In genomic region chr4:86977621-86978184, GRCh38 we compare ENCODE assay signal across 1 cellular context.
TF ChIP-seq lines count a peak whose summit lies in the region.

No MANE protein-coding gene starts in this region.

TF ChIP-seq in HepG2, 621 proteins besides CTCF, POLR2A, EP300 and RAD21 (continued from another document and continues in another):
- no peak for TF ChIP-seq KMT2A (CRISPR knock-in tag; IDR thresholded peaks at IDR 0.05)
- TF ChIP-seq ZNF800 (CRISPR knock-in tag; IDR thresholded peaks at IDR 0.05), result no peak
- TF ChIP-seq ZNF619 (CRISPR knock-in tag; IDR thresholded peaks at IDR 0.05), result no peak
- TF ChIP-seq ZNF644 (CRISPR knock-in tag; IDR thresholded peaks at IDR 0.05; ENCODE audit: low read depth), result peak; percentile 60; the same call in 1 of the 2 replicates
- no peak for TF ChIP-seq AGO2 (optimal IDR thresholded peaks at IDR 0.05; ENCODE audit: low read depth, low read length)
- TF ChIP-seq AHDC1 (CRISPR knock-in tag; IDR thresholded peaks at IDR 0.05; ENCODE audit: borderline replicate concordance), result peak; percentile 96
- TF ChIP-seq NCOA2 (CRISPR knock-in tag; IDR thresholded peaks at IDR 0.05), result peak; percentile 43
- peak; percentile 60; the same call in 1 of the 2 replicates for TF ChIP-seq ZNF12 (CRISPR knock-in tag; IDR thresholded peaks at IDR 0.05)
- peak; percentile 94 for TF ChIP-seq POGZ (CRISPR knock-in tag; IDR thresholded peaks at IDR 0.05)
- peak; percentile 70; the same call in 1 of the 2 replicates for TF ChIP-seq ZMYM4 (CRISPR knock-in tag; IDR thresholded peaks at IDR 0.05)
- no peak for TF ChIP-seq SRSF4 (IDR thresholded peaks at IDR 0.05; ENCODE audit: low read depth, low read length, poor library complexity, severe bottlenecking)
- peak; percentile 51; the same call in 1 of the 2 replicates for TF ChIP-seq RARA (CRISPR knock-in tag; IDR thresholded peaks at IDR 0.05)
- peak; percentile 78; the same call in 1 of the 2 replicates for TF ChIP-seq TBX2 (CRISPR knock-in tag; IDR thresholded peaks at IDR 0.05; ENCODE audit: borderline replicate concordance)
- TF ChIP-seq FOXK1 (CRISPR knock-in tag; IDR thresholded peaks at IDR 0.05; ENCODE audit: borderline replicate concordance, low read depth), result peak; percentile 61; the same call in 1 of the 2 replicates
- TF ChIP-seq ERF (CRISPR knock-in tag; IDR thresholded peaks at IDR 0.05), result peak; percentile 48; the same call in 1 of the 2 replicates
- peak; percentile 97 for TF ChIP-seq GATAD2A (CRISPR knock-in tag; IDR thresholded peaks at IDR 0.05)
- TF ChIP-seq ARID5B (CRISPR knock-in tag; IDR thresholded peaks at IDR 0.05), result peak; percentile 92
- TF ChIP-seq SOX6 (IDR thresholded peaks at IDR 0.05), result no peak
- peak; percentile 87 for TF ChIP-seq SOX6 (CRISPR knock-in tag; IDR thresholded peaks at IDR 0.05)
- TF ChIP-seq SMC3 (IDR thresholded peaks at IDR 0.05; ENCODE audit: low read length), result no peak
- TF ChIP-seq ZNF605 (CRISPR knock-in tag; IDR thresholded peaks at IDR 0.05), result peak; percentile 74; the same call in 1 of the 2 replicates
- peak; percentile 60 for TF ChIP-seq TEAD3 (CRISPR knock-in tag; optimal IDR thresholded peaks at IDR 0.05; ENCODE audit: borderline replicate concordance)
- no peak for TF ChIP-seq PHF20 (CRISPR knock-in tag; IDR thresholded peaks at IDR 0.05)
- peak; percentile 72; the same call in 1 of the 2 replicates for TF ChIP-seq POGK (CRISPR knock-in tag; conservative IDR thresholded peaks at IDR 0.05)
- peak; percentile 88 for TF ChIP-seq SAP130 (CRISPR knock-in tag; IDR thresholded peaks at IDR 0.05; ENCODE audit: low read depth)
- peak; percentile 72; the same call in 1 of the 2 replicates for TF ChIP-seq IRF2 (CRISPR knock-in tag; IDR thresholded peaks at IDR 0.05)
- peak; percentile 79 for TF ChIP-seq TBX3 (IDR thresholded peaks at IDR 0.05; ENCODE audit: borderline replicate concordance)
- TF ChIP-seq CREB1 (IDR thresholded peaks at IDR 0.05), result peak; percentile 50; the same call in 1 of the 2 replicates
- TF ChIP-seq CREB1 (CRISPR knock-in tag; IDR thresholded peaks at IDR 0.05), result peak; percentile 72
- TF ChIP-seq HOXA3 (CRISPR knock-in tag; IDR thresholded peaks at IDR 0.05), result peak; percentile 45; the same call in 1 of the 2 replicates
- TF ChIP-seq HMG20A (CRISPR knock-in tag; IDR thresholded peaks at IDR 0.05; ENCODE audit: borderline replicate concordance), result peak; percentile 71; the same call in 1 of the 2 replicates
- peak; percentile 80 for TF ChIP-seq HNF4G (IDR thresholded peaks at IDR 0.05; ENCODE audit: borderline replicate concordance, low read depth, low read length)
- TF ChIP-seq HNF4G (CRISPR knock-in tag; IDR thresholded peaks at IDR 0.05; ENCODE audit: borderline replicate concordance, low read depth), result peak; percentile 27; the same call in 1 of the 2 replicates
- TF ChIP-seq SP5 (CRISPR knock-in tag; IDR thresholded peaks at IDR 0.05; ENCODE audit: borderline replicate concordance, low read depth), result peak; percentile 30; the same call in 1 of the 2 replicates
- 0 out of 2 replicates have a peak, but pooled peaks have one; percentile 28 for TF ChIP-seq ZBTB43 (CRISPR knock-in tag; conservative IDR thresholded peaks at IDR 0.05)
- no peak for TF ChIP-seq TRIM22 (IDR thresholded peaks at IDR 0.05)
- TF ChIP-seq SALL1 (CRISPR knock-in tag; IDR thresholded peaks at IDR 0.05), result peak; percentile 75
- peak; percentile 48; the same call in 1 of the 2 replicates for TF ChIP-seq SMAD3 (CRISPR knock-in tag; IDR thresholded peaks at IDR 0.05)
- peak; percentile 83 for TF ChIP-seq ISL2 (CRISPR knock-in tag; IDR thresholded peaks at IDR 0.05)
- 0 out of 2 replicates have a peak, but pooled peaks have one; percentile 45 for TF ChIP-seq CEBPG (CRISPR knock-in tag; IDR thresholded peaks at IDR 0.05)
- TF ChIP-seq SMARCC2 (IDR thresholded peaks at IDR 0.05), result peak; percentile 99
- TF ChIP-seq FOSL1 (CRISPR knock-in tag; IDR thresholded peaks at IDR 0.05; ENCODE audit: borderline replicate concordance), result peak; percentile 98
- peak; percentile 88 for TF ChIP-seq HNF4A (CRISPR knock-in tag; IDR thresholded peaks at IDR 0.05)
- peak; percentile 84 for TF ChIP-seq RFX1 (IDR thresholded peaks at IDR 0.05)
- TF ChIP-seq ZSCAN22 (CRISPR knock-in tag; IDR thresholded peaks at IDR 0.05), result no peak
- peak; percentile 85 for TF ChIP-seq ZNF292 (CRISPR knock-in tag; IDR thresholded peaks at IDR 0.05; ENCODE audit: borderline replicate concordance, low read depth)
- TF ChIP-seq ZNF567 (CRISPR knock-in tag; IDR thresholded peaks at IDR 0.05; ENCODE audit: borderline replicate concordance), result no peak
- no peak for TF ChIP-seq ATAD3A (CRISPR knock-in tag; IDR thresholded peaks at IDR 0.05)
- TF ChIP-seq JUNB (CRISPR knock-in tag; IDR thresholded peaks at IDR 0.05; ENCODE audit: borderline replicate concordance), result peak; percentile 98
- TF ChIP-seq DNMT3B (CRISPR knock-in tag; conservative IDR thresholded peaks at IDR 0.05), result 0 out of 2 replicates have a peak, but pooled peaks have one; percentile 78
- TF ChIP-seq ATF3 (CRISPR knock-in tag; IDR thresholded peaks at IDR 0.05), result peak; percentile 93
- TF ChIP-seq ZBTB8A (CRISPR knock-in tag; IDR thresholded peaks at IDR 0.05; ENCODE audit: borderline replicate concordance, low read depth), result no peak
- 0 out of 2 replicates have a peak, but pooled peaks have one; percentile 37 for TF ChIP-seq ZSCAN9 (CRISPR knock-in tag; IDR thresholded peaks at IDR 0.05; ENCODE audit: borderline replicate concordance)
- no peak for TF ChIP-seq ZNF883 (CRISPR knock-in tag; IDR thresholded peaks at IDR 0.05; ENCODE audit: not compliant biosample characterization)
- peak; percentile 38; the same call in 1 of the 2 replicates for TF ChIP-seq MAX (IDR thresholded peaks at IDR 0.05)
